8 cellular contexts compared by ENCODE assay signal in the genomic region with DNA sequence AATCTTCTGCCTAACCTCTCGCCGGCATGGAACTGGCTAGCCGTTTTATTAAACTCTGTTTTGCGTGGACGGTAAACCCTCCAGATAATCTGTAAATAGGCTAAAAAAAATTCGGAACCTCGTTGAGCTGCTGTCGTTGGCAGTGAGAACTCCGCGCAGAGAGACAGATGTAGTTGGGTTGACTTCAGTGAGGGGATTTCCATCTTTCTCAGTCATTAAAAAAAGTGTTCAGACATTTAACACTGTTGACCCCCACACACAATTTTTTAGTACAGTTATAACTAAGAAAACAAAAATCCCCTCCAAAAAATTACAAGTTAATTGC. TPM values are rescaled to one million over a fixed set of nuclear protein-coding genes. Genes with fewer than 3 reads are reported as not detected.
DNase-seq lines count a peak whose midpoint lies in the region; ATAC-seq lines count a peak whose summit lies in the region.

No MANE protein-coding gene starts in this region.

- H3K27ac Mint-ChIP-seq in activated T-cell treated with anti-CD3 and anti-CD28 coated beads, Interleukin-2, amount 50 U/mL, for 72 hours, result peak overlapping the region; percentile 100

- DNase-seq in activated CD8-positive, alpha-beta memory T cell treated with anti-CD3 and anti-CD28 coated beads for 4 hours (ENCODE audit: low read depth in 2 of 2), result peak; percentile 16 to 35
- no peak for DNase-seq in activated CD8-positive, alpha-beta memory T cell treated with anti-CD3 and anti-CD28 coated beads for 24 hours
- no peak for DNase-seq in activated T-cell treated with anti-CD3 and anti-CD28 coated beads, Interleukin-2, amount 50 U/mL, for 72 hours
- DNase-seq in substantia nigra (lab: John Stamatoyannopoulos, UW) (no peak), H4 (ENCODE audit: low spot score) (no peak), NCI-H1436 (lab: John Stamatoyannopoulos, UW) (no peak)

- peak overlapping the region; percentile 92 for H3K9ac ChIP-seq in iPS-18a (ENCODE audit: low read length)

- H3K27me3 Mint-ChIP-seq in activated T-cell treated with anti-CD3 and anti-CD28 coated beads, Interleukin-2, amount 50 U/mL, for 72 hours (ENCODE audit: low read depth), result no peaks in the 10 kb centered on the region

- H3K36me3 ChIP-seq in iPS-18a (ENCODE audit: control insufficient read depth, low read depth, low read length), result peaks cover 36% of the 10 kb centered on the region

- no peaks in the 10 kb centered on the region for H3K27me3 ChIP-seq in iPS-18a (ENCODE audit: control insufficient read depth, insufficient read depth, low read length)

- peaks cover 12% of the 10 kb centered on the region for H3K4me1 ChIP-seq in iPS-18a (ENCODE audit: control insufficient read depth, low read depth, low read length)

- ATAC-seq in HG03159 (IDR thresholded peaks at IDR 0.05; ENCODE audit: unreplicated experiment), result peak; percentile 6
- ATAC-seq in activated T-cell treated with anti-CD3 and anti-CD28 coated beads, Interleukin-2, amount 50 U/mL, for 72 hours (replicated peaks in 1 of 2), result peak; percentile 12 to 17

- peak overlapping the region; percentile 93 to 97 for H3K4me3 Mint-ChIP-seq in activated T-cell treated with anti-CD3 and anti-CD28 coated beads, Interleukin-2, amount 50 U/mL, for 72 hours

- peaks cover 8 to 31% of the 10 kb centered on the region in 2 donors for H3K36me3 Mint-ChIP-seq in activated T-cell treated with anti-CD3 and anti-CD28 coated beads, Interleukin-2, amount 50 U/mL, for 72 hours (ENCODE audit: insufficient read depth in 2 of 2)

- H3K4me3 ChIP-seq in iPS-18a (ENCODE audit: low read length), result peak overlapping the region; percentile 94

- peak overlapping the region; percentile 70 for H3K27ac ChIP-seq in iPS-18a (ENCODE audit: low read length)
- H3K27ac ChIP-seq in substantia nigra (ENCODE audit: low read depth, low read length, poor library complexity, severe bottlenecking), result peak overlapping the region; percentile 90

- no peaks in the 10 kb centered on the region for H3K9me3 ChIP-seq in iPS-18a (ENCODE audit: control insufficient read depth, low read depth, low read length)

- no peaks in the 10 kb centered on the region for H3K9me3 Mint-ChIP-seq in activated T-cell treated with anti-CD3 and anti-CD28 coated beads, Interleukin-2, amount 50 U/mL, for 72 hours

- peaks cover 50% of the 10 kb centered on the region for H3K4me1 Mint-ChIP-seq in activated T-cell treated with anti-CD3 and anti-CD28 coated beads, Interleukin-2, amount 50 U/mL, for 72 hours (ENCODE audit: low read depth)

RNA-seq across cellular contexts. Expression of gene PARK7, which starts 0.5 kb away (rescaled TPM):
- 100 to 1,000 TPM; 247 to 273 TPM for total RNA-seq in activated T-cell treated with anti-CD3 and anti-CD28 coated beads, Interleukin-2, amount 50 U/mL, for 72 hours
- 192 and 237 TPM in 2 replicates for total RNA-seq in H4 (2014; rRNA removed; shearing (Covaris generic))

RNA-seq across cellular contexts. Expression of gene TNFRSF9, which starts 21.3 kb away (rescaled TPM):
- total RNA-seq in activated T-cell treated with anti-CD3 and anti-CD28 coated beads, Interleukin-2, amount 50 U/mL, for 72 hours, result 10 to 100 TPM; 35.4 to 86.2 TPM
- total RNA-seq in H4 (2014; rRNA removed; shearing (Covaris generic)), result 1.2 and 2.0 TPM in 2 replicates

Comparison
In these comparisons a context has a peak if more than half of its experiments do, and no peak if none do; other contexts are left out.
1. DNase-seq: peak in activated CD8-positive, alpha-beta memory T cell treated with anti-CD3 and anti-CD28 coated beads for 4 hours (2 of 2); none in activated CD8-positive, alpha-beta memory T cell treated with anti-CD3 and anti-CD28 coated beads for 24 hours (single experiment), activated T-cell treated with anti-CD3 and anti-CD28 coated beads, Interleukin-2, amount 50 U/mL, for 72 hours (0 of 2), substantia nigra (0 of 49), H4 (single experiment) and NCI-H1436 (single experiment).
2. RNA of gene TNFRSF9, which starts 21.3 kb away (total RNA-seq): 35.4 to 86.2 TPM in activated T-cell treated with anti-CD3 and anti-CD28 coated beads, Interleukin-2, amount 50 U/mL, for 72 hours; 1.2 to 2.0 TPM in H4; every median in the first group is over 10 times any median in the second.